Comparison of ENCODE assay signal across 13 cellular contexts in the genomic region with DNA sequence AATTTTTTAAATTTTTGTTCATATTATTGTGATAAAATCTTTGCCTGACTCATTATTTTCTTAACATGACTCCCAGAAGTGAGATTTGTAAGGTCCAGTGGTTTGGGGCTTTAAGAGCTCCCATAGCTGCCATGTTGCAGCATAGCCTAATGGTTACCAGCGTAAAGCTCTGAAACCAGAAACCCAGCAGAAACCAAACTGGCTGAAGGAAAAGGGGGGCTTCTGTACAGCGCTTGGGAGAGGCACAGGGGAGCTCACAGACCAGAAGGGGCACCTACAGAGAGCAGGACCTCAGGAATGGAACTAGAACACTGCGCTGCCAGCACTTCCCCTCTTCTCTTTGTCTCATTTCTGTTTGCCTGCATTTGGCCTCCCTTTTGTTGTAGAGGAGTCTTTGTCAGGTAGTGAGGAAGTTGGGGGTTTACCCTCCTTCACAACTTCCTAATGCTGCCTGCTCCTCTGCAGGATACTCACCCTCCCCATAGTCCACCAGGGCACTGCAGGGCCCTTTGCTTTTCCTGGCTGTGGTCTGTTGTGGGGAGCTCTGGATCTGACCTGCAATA. TPM values are rescaled to one million over a fixed set of nuclear protein-coding genes. Genes with fewer than 3 reads are reported as not detected.
DNase-seq lines count a peak whose midpoint lies in the region; ATAC-seq and TF ChIP-seq lines count a peak whose summit lies in the region.
"Had no signal": no experiment of that assay in that cellular context is flagged by ENCODE, and none has a peak within 500 bp of the region (broad histone marks: within the 10 kb centered on the region; RNA-seq: fewer than 3 reads in every experiment).

No MANE protein-coding gene starts in this region.

- no peaks in the 10 kb centered on the region for H3K9me3 Mint-ChIP-seq in activated CD8-positive, alpha-beta T cell treated with anti-CD3 and anti-CD28 coated beads, Interleukin-2, amount 10 ng/mL, durations not matched to agents 7 days and 5 days (ENCODE audit: insufficient read depth)
- H3K9me3 Mint-ChIP-seq in natural killer cell: no peaks in the 10 kb centered on the region

- no peaks in the 10 kb centered on the region for H3K27me3 Mint-ChIP-seq in activated CD8-positive, alpha-beta T cell treated with anti-CD3 and anti-CD28 coated beads, Interleukin-2, amount 10 ng/mL, durations not matched to agents 7 days and 5 days (ENCODE audit: low read depth)
- no peaks in the 10 kb centered on the region for H3K27me3 Mint-ChIP-seq in natural killer cell (ENCODE audit: low read depth in 2 of 2)

- H3K4me1 Mint-ChIP-seq in activated CD8-positive, alpha-beta T cell treated with anti-CD3 and anti-CD28 coated beads, Interleukin-2, amount 10 ng/mL, durations not matched to agents 7 days and 5 days (ENCODE audit: low read depth): peaks cover 48% of the 10 kb centered on the region
- peaks cover 26 to 37% of the 10 kb centered on the region in 2 donors for H3K4me1 Mint-ChIP-seq in natural killer cell

- no peak overlapping the region for H3K4me3 ChIP-seq in dorsolateral prefrontal cortex
- H3K4me3 ChIP-seq: SK-N-MC, thoracic aorta had no signal

- peaks cover 11% of the 10 kb centered on the region for H3K36me3 Mint-ChIP-seq in activated CD8-positive, alpha-beta T cell treated with anti-CD3 and anti-CD28 coated beads, Interleukin-2, amount 10 ng/mL, durations not matched to agents 7 days and 5 days (ENCODE audit: low read depth)
- H3K36me3 Mint-ChIP-seq in natural killer cell: no peaks in the 10 kb centered on the region

- CTCF ChIA-PET in activated CD8-positive, alpha-beta T cell treated with anti-CD3 and anti-CD28 coated beads, Interleukin-2, amount 10 ng/mL, durations not matched to agents 7 days and 5 days (lab: Charles Lee): interaction anchor here (1.3 to 1.5 kb wide), 2 partner anchors 16 to 36 kb away, joined by 5 read pairs; no protein-coding TSS in a partner anchor

- in situ Hi-C loops in KBM-7 (cut with MboI; ENCODE audit: low pct_unique_long_range_greater_than_20kb, low sequenced_read_pairs): no loop called here

- H3K27ac ChIP-seq in dorsolateral prefrontal cortex: no peak overlapping the region
- H3K27ac ChIP-seq: SK-N-MC, thoracic aorta had no signal

- no peaks in the 10 kb centered on the region for H3K27me3 ChIP-seq in dorsolateral prefrontal cortex

- no peak for ATAC-seq in activated CD8-positive, alpha-beta T cell treated with anti-CD3 and anti-CD28 coated beads, Interleukin-2, amount 10 ng/mL, durations not matched to agents 7 days and 5 days
- no peak for ATAC-seq in natural killer cell
- ATAC-seq: sciatic nerve had no signal

- POLR2A ChIA-PET in activated CD8-positive, alpha-beta T cell treated with anti-CD3 and anti-CD28 coated beads, Interleukin-2, amount 10 ng/mL, durations not matched to agents 7 days and 5 days (lab: Charles Lee): interaction anchor here (0.6 to 1.4 kb wide), 4 partner anchors 11 to 459 kb away, joined by 3 to 6 read pairs (median 4); a partner anchor contains a TSS

- intact Hi-C loops in natural killer cell (cut with micrococcal nuclease) (no loop called here), dorsolateral prefrontal cortex (cut with DNase I) (loop anchor here in 1 of 2 donors (10.0 kb wide), 1 partner anchor 48 kb away; no protein-coding TSS in a partner anchor)

- peak; percentile 42 for DNase-seq in GDM1 (lab: John Stamatoyannopoulos, UW)
- DNase-seq in KBM-7: peak; percentile 70
- DNase-seq in activated CD8-positive, alpha-beta T cell treated with anti-CD3 and anti-CD28 coated beads, Interleukin-2, amount 10 ng/mL, durations not matched to agents 7 days and 5 days: no peak
- no peak for DNase-seq in natural killer cell
- DNase-seq in dorsolateral prefrontal cortex: no peak
- DNase-seq in COR-L47 (lab: John Stamatoyannopoulos, UW): no peak
- no peak for DNase-seq in GM10266 (ENCODE audit: extremely low spot score)
- DNase-seq: activated naive CD4-positive, alpha-beta T cell treated with anti-CD3 and anti-CD28 coated beads, Interleukin-2, amount 50 U/mL, for 16 hours; midbrain; NCI-H187 treated with DMSO at 0.1 percent for 48 hours had no signal

- TF ChIP-seq CTCF in natural killer cell (IDR thresholded peaks at IDR 0.05) (no peak), dorsolateral prefrontal cortex (IDR thresholded peaks at IDR 0.05 in 54 of 56, conservative IDR thresholded peaks at IDR 0.05 in 2 of 56; ENCODE audit: low read depth in 1 of 56, partially characterized antibody in 56 of 56) (no peak), GM10266 (IDR thresholded peaks at IDR 0.05; ENCODE audit: control insufficient read depth, insufficient read depth, low read depth, missing control alignments) (no peak)

- H3K27ac Mint-ChIP-seq in activated CD8-positive, alpha-beta T cell treated with anti-CD3 and anti-CD28 coated beads, Interleukin-2, amount 10 ng/mL, durations not matched to agents 7 days and 5 days: peak overlapping the region; percentile 75
- H3K27ac Mint-ChIP-seq in natural killer cell: peak overlapping the region in 1 of 2 donors; percentile 41

- H3K4me3 Mint-ChIP-seq in activated CD8-positive, alpha-beta T cell treated with anti-CD3 and anti-CD28 coated beads, Interleukin-2, amount 10 ng/mL, durations not matched to agents 7 days and 5 days: no peak overlapping the region
- H3K4me3 Mint-ChIP-seq in natural killer cell: peak overlapping the region; percentile 31

RNA-seq across cellular contexts. Expression of a gene that starts 2.6 kb away (rescaled TPM):
- 100 to 1,000 TPM; 122 to 126 TPM for total RNA-seq in activated CD8-positive, alpha-beta T cell treated with anti-CD3 and anti-CD28 coated beads, Interleukin-2, amount 10 ng/mL, durations not matched to agents 7 days and 5 days
- total RNA-seq in natural killer cell (10 to 100 TPM; 57.7 to 74.5 (median 62.6) TPM), dorsolateral prefrontal cortex (100 to 1,000 TPM in 2 of 120 experiments, 10 to 100 TPM in 118; 44.8 to 116 (median 65.6) TPM)

RNA-seq across cellular contexts. Expression of a gene that starts 14.4 kb away (rescaled TPM):
- not detected for total RNA-seq in activated CD8-positive, alpha-beta T cell treated with anti-CD3 and anti-CD28 coated beads, Interleukin-2, amount 10 ng/mL, durations not matched to agents 7 days and 5 days
- total RNA-seq in natural killer cell: not detected
- 1 to 10 TPM in 6 of 120 experiments, under 1 TPM in 12, not detected in 102; 0.23 to 2.2 (median 0.41) TPM for total RNA-seq in dorsolateral prefrontal cortex

RNA-seq across cellular contexts. Expression of a gene that starts 37.7 kb away (rescaled TPM):
- not detected for total RNA-seq in activated CD8-positive, alpha-beta T cell treated with anti-CD3 and anti-CD28 coated beads, Interleukin-2, amount 10 ng/mL, durations not matched to agents 7 days and 5 days
- not detected for total RNA-seq in natural killer cell
- total RNA-seq in dorsolateral prefrontal cortex: 1 to 10 TPM in 119 of 120 experiments, under 1 TPM in 1; 0.84 to 8.3 (median 3.3) TPM
- total RNA-seq: thoracic aorta had no signal

RNA-seq across cellular contexts. Expression of a gene that starts 44.5 kb away (rescaled TPM):
- total RNA-seq in activated CD8-positive, alpha-beta T cell treated with anti-CD3 and anti-CD28 coated beads, Interleukin-2, amount 10 ng/mL, durations not matched to agents 7 days and 5 days: 10 to 100 TPM; 83.5 to 85.8 TPM
- 100 to 1,000 TPM; 101 to 166 (median 113) TPM for total RNA-seq in natural killer cell
- 100 to 1,000 TPM in 94 of 120 experiments, 10 to 100 TPM in 26; 47.1 to 833 (median 180) TPM for total RNA-seq in dorsolateral prefrontal cortex

Comparison
In these comparisons a context has a peak if more than half of its experiments do, and no peak if none do; other contexts are left out.
1. DNase-seq: peak in GDM1 (single experiment) and KBM-7 (single experiment); none in activated CD8-positive, alpha-beta T cell treated with anti-CD3 and anti-CD28 coated beads, Interleukin-2, amount 10 ng/mL, durations not matched to agents 7 days and 5 days (single experiment), natural killer cell (single experiment), dorsolateral prefrontal cortex (0 of 10), COR-L47 (single experiment) and GM10266 (single experiment).